8 cellular contexts compared by ENCODE assay signal in the genomic region with DNA sequence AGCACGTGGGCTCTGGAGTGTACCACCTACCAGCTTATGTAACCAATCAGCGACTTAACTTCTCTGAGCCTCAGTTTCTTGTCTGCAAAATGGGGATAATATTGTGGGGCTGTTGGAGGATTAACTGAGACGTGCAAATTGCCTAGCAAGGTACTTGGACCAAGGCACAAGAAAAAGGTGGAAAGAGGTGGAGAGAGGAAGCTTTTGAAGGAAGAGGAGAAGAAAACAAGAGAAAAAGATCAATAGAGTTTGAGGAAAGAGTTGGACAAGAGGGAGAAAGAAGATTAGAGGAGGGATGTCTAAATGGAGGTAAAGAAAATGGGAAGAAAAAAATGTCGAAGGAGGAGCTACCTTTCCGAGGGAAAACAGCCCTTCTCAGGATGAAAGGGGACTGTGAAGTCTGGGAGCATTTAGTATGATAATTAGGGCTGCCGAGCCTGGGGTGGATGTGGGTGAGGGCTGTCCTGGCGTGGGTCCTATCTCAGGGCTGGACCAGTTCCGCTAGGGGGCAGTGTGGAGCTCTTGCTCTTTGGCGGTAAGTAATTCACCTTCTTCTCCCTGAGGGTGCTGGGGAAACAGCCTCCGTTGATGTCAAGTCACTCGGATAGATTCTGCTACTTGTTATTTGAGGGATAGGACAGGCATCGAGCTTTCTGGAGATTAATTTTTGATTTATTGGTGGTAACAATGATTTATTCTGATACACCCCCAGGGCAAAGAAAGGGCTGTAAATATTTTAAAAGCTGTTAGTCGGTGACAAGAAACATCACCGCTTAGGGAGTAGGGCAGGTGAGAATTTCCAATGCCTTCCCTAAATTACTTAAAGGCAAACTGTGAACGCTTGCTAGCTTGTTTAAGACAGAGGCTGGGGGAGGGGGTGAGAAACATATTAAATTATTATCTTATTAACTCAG.
DNase-seq lines count a peak whose midpoint lies in the region; ATAC-seq and TF ChIP-seq lines count a peak whose summit lies in the region.

No MANE protein-coding gene starts in this region.

- H3K27me3 ChIP-seq in CD4-positive, alpha-beta memory T cell (ENCODE audit: insufficient read depth, low read length) = peaks cover 4% of the 10 kb centered on the region
- H3K27me3 ChIP-seq in PC-9 (ENCODE audit: insufficient read depth, low read depth) (0 out of 2 replicates have a peak, but pooled peaks cover 27% of the 10 kb centered on the region), osteoblast (ENCODE audit: insufficient read depth, low read length) (peaks cover 48% of the 10 kb centered on the region), testis (no peaks in the 10 kb centered on the region)

- no TSS peak for BruUV-seq in PC-9 (replicated peaks; lab: Mats Ljungman, UMichigan)

- ATAC-seq in activated T-cell treated with anti-CD3 and anti-CD28 coated beads, Interleukin-2, amount 50 U/mL, for 4 hours = peak; percentile 89 to 90
- no peak for ATAC-seq in GM18505 (IDR thresholded peaks at IDR 0.05; ENCODE audit: unreplicated experiment)

- peak; percentile 85 for TF ChIP-seq CTCF in PC-9 (conservative IDR thresholded peaks at IDR 0.05)
- peak; percentile 85 for TF ChIP-seq CTCF in fibroblast of villous mesenchyme (IDR thresholded peaks at IDR 0.05; ENCODE audit: insufficient read depth, low read depth, low read length)
- peak; percentile 87 for TF ChIP-seq CTCF in osteoblast (IDR thresholded peaks at IDR 0.05; ENCODE audit: extremely low read depth, low read depth, low read length)
- peak; percentile 10 to 80 (median 59) for TF ChIP-seq CTCF in testis (IDR thresholded peaks at IDR 0.05)

- H4K20me1 ChIP-seq in PC-9 (ENCODE audit: insufficient read depth) (no peaks in the 10 kb centered on the region), osteoblast (ENCODE audit: insufficient read depth, low read length) (no peaks in the 10 kb centered on the region)

- intact Hi-C loops in CD4-positive, alpha-beta memory T cell (cut with micrococcal nuclease) = loop anchor here (1.0 to 10.0 kb wide), 2 partner anchors 16 to 463 kb away; no protein-coding TSS in a partner anchor
- intact Hi-C loops in PC-9 (cut with micrococcal nuclease; ENCODE audit: unreplicated experiment) (no loop called here), testis (cut with DNase I; ENCODE audit: low total_unique reads) (no loop called here)

- TF ChIP-seq POLR2A in testis (IDR thresholded peaks at IDR 0.05) = no peak
- TF ChIP-seq POLR2A in GM18505 (IDR thresholded peaks at IDR 0.05; ENCODE audit: borderline replicate concordance, extremely low read depth, insufficient read depth, insufficient read length) = no peak

- no peaks in the 10 kb centered on the region for H3K9me3 ChIP-seq in CD4-positive, alpha-beta memory T cell (ENCODE audit: control insufficient read depth in 1 of 2, low read length in 2 of 2)
- H3K9me3 ChIP-seq in PC-9 (ENCODE audit: insufficient read depth, low read depth) (no peaks in the 10 kb centered on the region), osteoblast (ENCODE audit: low read depth, low read length) (no peaks in the 10 kb centered on the region), testis (no peaks in the 10 kb centered on the region)

- H3K4me3 Mint-ChIP-seq in CD4-positive, alpha-beta memory T cell = no peak overlapping the region
- no peak overlapping the region for H3K4me3 Mint-ChIP-seq in activated T-cell treated with anti-CD3 and anti-CD28 coated beads, Interleukin-2, amount 50 U/mL, for 4 hours

- 21% methylated on average over 15 of the region's 15 CpGs for WGBS in testis, 2 donors

- peak; percentile 67 to 73 (median 69) for DNase-seq in CD4-positive, alpha-beta memory T cell
- DNase-seq in HPDE6-E6E7 (ENCODE audit: extremely low spot score) (peak; percentile 25), PC-9 (peak in 1 of 2 experiments; percentile 59), fibroblast of villous mesenchyme (ENCODE audit: low read depth) (peak; percentile 53), osteoblast (ENCODE audit: insufficient read length, low spot score, missing footprints) (peak; percentile 83), testis (peak; percentile 91)
- DNase-seq in activated T-cell treated with anti-CD3 and anti-CD28 coated beads, Interleukin-2, amount 50 U/mL, for 4 hours = peak; percentile 82

- no peaks in the 10 kb centered on the region for H3K36me3 Mint-ChIP-seq in CD4-positive, alpha-beta memory T cell
- no peaks in the 10 kb centered on the region for H3K36me3 Mint-ChIP-seq in activated T-cell treated with anti-CD3 and anti-CD28 coated beads, Interleukin-2, amount 50 U/mL, for 4 hours (ENCODE audit: insufficient read depth)

- H3K27ac ChIP-seq in CD4-positive, alpha-beta memory T cell (ENCODE audit: low read depth, low read length) = no peak overlapping the region
- H3K27ac ChIP-seq in PC-9 = no peak overlapping the region
- no peak overlapping the region for H3K27ac ChIP-seq in osteoblast (ENCODE audit: low read depth, low read length)
- no peak overlapping the region for H3K27ac ChIP-seq in testis

- H3K27me3 Mint-ChIP-seq in CD4-positive, alpha-beta memory T cell = peaks cover 30 to 32% of the 10 kb centered on the region in 2 donors
- H3K27me3 Mint-ChIP-seq in activated T-cell treated with anti-CD3 and anti-CD28 coated beads, Interleukin-2, amount 50 U/mL, for 4 hours (ENCODE audit: low read depth) = peaks cover 24% of the 10 kb centered on the region

- POLR2A ChIA-PET in CD4-positive, alpha-beta memory T cell (lab: Charles Lee; ENCODE audit: partially characterized antibody) = no interaction called here
- POLR2A ChIA-PET in PC-9 (lab: Charles Lee; ENCODE audit: unreplicated experiment) = no interaction called here

- CTCF ChIA-PET in CD4-positive, alpha-beta memory T cell (lab: Charles Lee; ENCODE audit: partially characterized antibody) = interaction anchor here (0.7 to 8.6 kb wide), 27 partner anchors 9 to 462 kb away, joined by 3 to 166 read pairs (median 3); no protein-coding TSS in a partner anchor
- CTCF ChIA-PET in PC-9 (lab: Charles Lee) = interaction anchor here (0.7 to 1.4 kb wide), 6 partner anchors 12 to 714 kb away, joined by 3 to 20 read pairs (median 5); no protein-coding TSS in a partner anchor

- no peaks in the 10 kb centered on the region for H3K36me3 ChIP-seq in CD4-positive, alpha-beta memory T cell (ENCODE audit: insufficient read depth, low read length)
- no peaks in the 10 kb centered on the region for H3K36me3 ChIP-seq in PC-9 (ENCODE audit: low read depth)
- no peaks in the 10 kb centered on the region for H3K36me3 ChIP-seq in osteoblast (ENCODE audit: insufficient read depth, low read length)
- no peaks in the 10 kb centered on the region for H3K36me3 ChIP-seq in testis (ENCODE audit: low read depth, missing control alignments)

- H3K9me2 ChIP-seq in PC-9 (ENCODE audit: insufficient read depth) = no peaks in the 10 kb centered on the region

- peaks cover 0 to 5% (median 0%) of the 10 kb centered on the region in 4 donors for H3K4me1 Mint-ChIP-seq in CD4-positive, alpha-beta memory T cell
- H3K4me1 Mint-ChIP-seq in activated T-cell treated with anti-CD3 and anti-CD28 coated beads, Interleukin-2, amount 50 U/mL, for 4 hours (ENCODE audit: low read depth) = no peaks in the 10 kb centered on the region

- H3K4me2 ChIP-seq in PC-9 = no peak overlapping the region
- no peak overlapping the region for H3K4me2 ChIP-seq in osteoblast (ENCODE audit: insufficient read depth, low read length)

- H2AFZ ChIP-seq in PC-9 (no peak overlapping the region), osteoblast (ENCODE audit: low read length) (no peak overlapping the region)

- no peaks in the 10 kb centered on the region for H3F3A ChIP-seq in PC-9 (ENCODE audit: insufficient read depth, low read depth)

- peaks cover 0 to 2% (median 0%) of the 10 kb centered on the region in 8 donors for H3K9me3 Mint-ChIP-seq in CD4-positive, alpha-beta memory T cell
- no peaks in the 10 kb centered on the region for H3K9me3 Mint-ChIP-seq in activated T-cell treated with anti-CD3 and anti-CD28 coated beads, Interleukin-2, amount 50 U/mL, for 4 hours

- H3K4me3 ChIP-seq in CD4-positive, alpha-beta memory T cell (ENCODE audit: low read length in 2 of 2) = no peak overlapping the region
- H3K4me3 ChIP-seq in PC-9 (no peak overlapping the region), fibroblast of villous mesenchyme (ENCODE audit: low read depth, low read length) (no peak overlapping the region), osteoblast (ENCODE audit: insufficient read depth, low read length) (no peak overlapping the region), testis (no peak overlapping the region)

- H3K4me1 ChIP-seq in CD4-positive, alpha-beta memory T cell (ENCODE audit: insufficient read depth, low read length) = no peaks in the 10 kb centered on the region
- H3K4me1 ChIP-seq in PC-9 (replicated peaks; ENCODE audit: insufficient read depth) = no peaks in the 10 kb centered on the region
- H3K4me1 ChIP-seq in osteoblast (ENCODE audit: insufficient read depth, low read length) = no peaks in the 10 kb centered on the region
- H3K4me1 ChIP-seq in testis = no peaks in the 10 kb centered on the region

- no peak overlapping the region for H3K27ac Mint-ChIP-seq in CD4-positive, alpha-beta memory T cell

- H3K79me2 ChIP-seq in PC-9 (ENCODE audit: low read depth) (no peaks in the 10 kb centered on the region), osteoblast (ENCODE audit: insufficient read depth, low read length) (no peaks in the 10 kb centered on the region)
